1 cellular context compared by ENCODE assay signal in genomic region chr3:124363451-124363850, GRCh38.
TF ChIP-seq lines count a peak whose summit lies in the region.

No MANE protein-coding gene starts in this region.

TF ChIP-seq in HEK293, 187 proteins besides CTCF, POLR2A, EP300 and RAD21 (continued from another document):
- TF ChIP-seq ZNF776 (tag by site-specific recombination; IDR thresholded peaks at IDR 0.05; ENCODE audit: borderline replicate concordance) (no peak), PRDM4 (tag by site-specific recombination; IDR thresholded peaks at IDR 0.05) (no peak), ZNF121 (tag by site-specific recombination; IDR thresholded peaks at IDR 0.05) (no peak), ZSCAN16 (tag by site-specific recombination; IDR thresholded peaks at IDR 0.05) (no peak), ZNF302 (tag by site-specific recombination; IDR thresholded peaks at IDR 0.05; ENCODE audit: low read depth) (no peak), ZNF341 (tag by site-specific recombination; IDR thresholded peaks at IDR 0.05; ENCODE audit: low read depth) (no peak), ZBTB8A (tag by site-specific recombination; IDR thresholded peaks at IDR 0.05) (no peak), ZNF843 (tag by site-specific recombination; IDR thresholded peaks at IDR 0.05) (0 out of 2 replicates have a peak, but pooled peaks have one; percentile 19), GLIS1 (tag by site-specific recombination; IDR thresholded peaks at IDR 0.05) (no peak), ZSCAN30 (tag by site-specific recombination; IDR thresholded peaks at IDR 0.05) (0 out of 2 replicates have a peak, but pooled peaks have one; percentile 27), PRDM6 (tag by site-specific recombination; IDR thresholded peaks at IDR 0.05) (peak; percentile 51), ZNF645 (tag by site-specific recombination; IDR thresholded peaks at IDR 0.05) (no peak), ZNF10 (tag by site-specific recombination; IDR thresholded peaks at IDR 0.05) (0 out of 2 replicates have a peak, but pooled peaks have one; percentile 25)
- TF ChIP-seq, protein P1, sequence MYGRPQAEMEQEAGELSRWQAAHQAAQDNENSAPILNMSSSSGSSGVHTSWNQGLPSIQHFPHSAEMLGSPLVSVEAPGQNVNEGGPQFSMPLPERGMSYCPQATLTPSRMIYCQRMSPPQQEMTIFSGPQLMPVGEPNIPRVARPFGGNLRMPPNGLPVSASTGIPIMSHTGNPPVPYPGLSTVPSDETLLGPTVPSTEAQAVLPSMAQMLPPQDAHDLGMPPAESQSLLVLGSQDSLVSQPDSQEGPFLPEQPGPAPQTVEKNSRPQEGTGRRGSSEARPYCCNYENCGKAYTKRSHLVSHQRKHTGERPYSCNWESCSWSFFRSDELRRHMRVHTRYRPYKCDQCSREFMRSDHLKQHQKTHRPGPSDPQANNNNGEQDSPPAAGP (tag by site-specific recombination; IDR thresholded peaks at IDR 0.05), result no peak
